In the genomic region with DNA sequence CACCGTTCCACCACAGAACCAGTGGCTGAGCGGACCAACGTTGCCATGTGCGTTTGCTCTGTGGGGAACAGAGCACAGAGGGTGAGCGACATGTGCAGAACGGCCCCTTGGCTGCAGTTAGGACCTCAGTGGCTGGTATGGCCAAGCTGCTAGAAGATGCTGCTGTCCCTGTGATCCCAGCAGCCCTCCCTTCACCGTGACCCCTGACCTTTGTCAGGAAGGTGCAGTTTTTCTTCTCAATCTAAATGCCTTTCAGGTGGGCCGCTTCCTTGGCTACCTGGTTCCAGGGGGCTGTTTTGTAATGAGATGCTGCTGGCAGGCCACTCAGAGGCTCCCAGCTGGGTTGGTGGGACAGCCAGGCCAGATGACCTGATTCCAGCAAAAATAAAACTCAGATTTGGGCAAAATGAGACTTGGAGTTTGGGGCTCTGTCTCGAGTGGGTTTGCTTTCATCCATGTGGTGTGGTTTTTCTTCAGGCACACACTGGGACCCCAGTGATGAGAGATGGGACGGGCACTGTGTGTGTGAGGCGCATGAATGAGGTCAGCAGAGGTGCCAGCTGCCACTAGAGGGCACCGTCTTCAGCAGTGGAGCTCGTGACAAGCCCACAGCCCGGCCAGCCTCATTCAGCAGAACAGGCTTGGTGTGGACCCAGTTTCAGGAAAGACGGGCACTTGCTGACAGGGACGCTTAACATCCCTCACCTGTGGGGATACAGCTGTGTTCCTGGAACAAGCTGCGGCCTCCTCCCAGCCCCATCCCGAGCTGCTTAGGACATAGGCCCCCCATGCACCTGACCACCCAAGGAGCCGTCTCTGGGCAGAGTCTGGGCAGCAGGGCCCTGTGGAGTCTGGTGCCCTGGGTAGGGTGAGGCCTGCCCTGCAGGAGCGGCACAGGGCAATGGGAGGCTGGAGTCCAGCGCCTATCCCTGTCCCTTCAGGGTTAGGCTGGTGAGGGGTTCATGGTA, we compare ENCODE assay signal across 1 cellular context.
TF ChIP-seq lines count a peak whose summit lies in the region.

No MANE protein-coding gene starts in this region.

TF ChIP-seq in K562, 482 proteins besides CTCF, POLR2A, EP300 and RAD21 (continued from another document):
- TF ChIP-seq, protein P1, sequence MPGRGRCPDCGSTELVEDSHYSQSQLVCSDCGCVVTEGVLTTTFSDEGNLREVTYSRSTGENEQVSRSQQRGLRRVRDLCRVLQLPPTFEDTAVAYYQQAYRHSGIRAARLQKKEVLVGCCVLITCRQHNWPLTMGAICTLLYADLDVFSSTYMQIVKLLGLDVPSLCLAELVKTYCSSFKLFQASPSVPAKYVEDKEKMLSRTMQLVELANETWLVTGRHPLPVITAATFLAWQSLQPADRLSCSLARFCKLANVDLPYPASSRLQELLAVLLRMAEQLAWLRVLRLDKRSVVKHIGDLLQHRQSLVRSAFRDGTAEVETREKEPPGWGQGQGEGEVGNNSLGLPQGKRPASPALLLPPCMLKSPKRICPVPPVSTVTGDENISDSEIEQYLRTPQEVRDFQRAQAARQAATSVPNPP (IDR thresholded peaks at IDR 0.05; ENCODE audit: borderline replicate concordance, insufficient read depth, insufficient read length): no peak
- TF ChIP-seq, protein P2, sequence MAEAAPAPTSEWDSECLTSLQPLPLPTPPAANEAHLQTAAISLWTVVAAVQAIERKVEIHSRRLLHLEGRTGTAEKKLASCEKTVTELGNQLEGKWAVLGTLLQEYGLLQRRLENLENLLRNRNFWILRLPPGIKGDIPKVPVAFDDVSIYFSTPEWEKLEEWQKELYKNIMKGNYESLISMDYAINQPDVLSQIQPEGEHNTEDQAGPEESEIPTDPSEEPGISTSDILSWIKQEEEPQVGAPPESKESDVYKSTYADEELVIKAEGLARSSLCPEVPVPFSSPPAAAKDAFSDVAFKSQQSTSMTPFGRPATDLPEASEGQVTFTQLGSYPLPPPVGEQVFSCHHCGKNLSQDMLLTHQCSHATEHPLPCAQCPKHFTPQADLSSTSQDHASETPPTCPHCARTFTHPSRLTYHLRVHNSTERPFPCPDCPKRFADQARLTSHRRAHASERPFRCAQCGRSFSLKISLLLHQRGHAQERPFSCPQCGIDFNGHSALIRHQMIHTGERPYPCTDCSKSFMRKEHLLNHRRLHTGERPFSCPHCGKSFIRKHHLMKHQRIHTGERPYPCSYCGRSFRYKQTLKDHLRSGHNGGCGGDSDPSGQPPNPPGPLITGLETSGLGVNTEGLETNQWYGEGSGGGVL (CRISPR knock-in tag; IDR thresholded peaks at IDR 0.05): no peak
- TF ChIP-seq KLF16 (IDR thresholded peaks at IDR 0.05) (0 out of 2 replicates have a peak, but pooled peaks have one; percentile 33), MEF2D (tag; conservative IDR thresholded peaks at IDR 0.05; ENCODE audit: low read depth) (no peak), SREBF1 (IDR thresholded peaks at IDR 0.05; ENCODE audit: borderline replicate concordance, low read depth, low read length) (no peak), NR4A1 (CRISPR knock-in tag; IDR thresholded peaks at IDR 0.05) (no peak), NR4A1 (tag; IDR thresholded peaks at IDR 0.05) (no peak), PHF20 (IDR thresholded peaks at IDR 0.05; ENCODE audit: partially characterized antibody) (no peak), CREM (IDR thresholded peaks at IDR 0.05; ENCODE audit: low read depth) (peak; percentile 80), MBD2 (IDR thresholded peaks at IDR 0.05; ENCODE audit: borderline replicate concordance, low read depth) (0 out of 2 replicates have a peak, but pooled peaks have one; percentile 34), SAFB (IDR thresholded peaks at IDR 0.05; ENCODE audit: borderline replicate concordance, low read depth, low read length) (no peak), PTRF (tag; IDR thresholded peaks at IDR 0.05) (no peak), NR2C1 (IDR thresholded peaks at IDR 0.05) (0 out of 2 replicates have a peak, but pooled peaks have one; percentile 41), NR2C1 (tag; IDR thresholded peaks at IDR 0.05) (peak; percentile 65), ATF7 (IDR thresholded peaks at IDR 0.05) (peak; percentile 36; the same call in 1 of the 2 replicates), PML (IDR thresholded peaks at IDR 0.05; ENCODE audit: low read length) (0 out of 2 replicates have a peak, but pooled peaks have one; percentile 35), PCBP2 (IDR thresholded peaks at IDR 0.05; ENCODE audit: low read depth, low read length, poor library complexity, severe bottlenecking) (no peak), RBBP5 (IDR thresholded peaks at IDR 0.05; ENCODE audit: borderline replicate concordance, insufficient read depth, low read length, poor library complexity, severe bottlenecking) (no peak), ZFPM2 (CRISPR knock-in tag; IDR thresholded peaks at IDR 0.05) (0 out of 2 replicates have a peak, but pooled peaks have one; percentile 81), SRSF1 (IDR thresholded peaks at IDR 0.05; ENCODE audit: low read depth, low read length) (no peak)
- TF ChIP-seq, protein P3, sequence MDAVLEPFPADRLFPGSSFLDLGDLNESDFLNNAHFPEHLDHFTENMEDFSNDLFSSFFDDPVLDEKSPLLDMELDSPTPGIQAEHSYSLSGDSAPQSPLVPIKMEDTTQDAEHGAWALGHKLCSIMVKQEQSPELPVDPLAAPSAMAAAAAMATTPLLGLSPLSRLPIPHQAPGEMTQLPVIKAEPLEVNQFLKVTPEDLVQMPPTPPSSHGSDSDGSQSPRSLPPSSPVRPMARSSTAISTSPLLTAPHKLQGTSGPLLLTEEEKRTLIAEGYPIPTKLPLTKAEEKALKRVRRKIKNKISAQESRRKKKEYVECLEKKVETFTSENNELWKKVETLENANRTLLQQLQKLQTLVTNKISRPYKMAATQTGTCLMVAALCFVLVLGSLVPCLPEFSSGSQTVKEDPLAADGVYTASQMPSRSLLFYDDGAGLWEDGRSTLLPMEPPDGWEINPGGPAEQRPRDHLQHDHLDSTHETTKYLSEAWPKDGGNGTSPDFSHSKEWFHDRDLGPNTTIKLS (IDR thresholded peaks at IDR 0.05; ENCODE audit: borderline replicate concordance, low read depth): no peak
TF ChIP-seq in K562: peak in this region for 27.
